Comparison of ENCODE assay signal across 21 cellular contexts in the genomic region with DNA sequence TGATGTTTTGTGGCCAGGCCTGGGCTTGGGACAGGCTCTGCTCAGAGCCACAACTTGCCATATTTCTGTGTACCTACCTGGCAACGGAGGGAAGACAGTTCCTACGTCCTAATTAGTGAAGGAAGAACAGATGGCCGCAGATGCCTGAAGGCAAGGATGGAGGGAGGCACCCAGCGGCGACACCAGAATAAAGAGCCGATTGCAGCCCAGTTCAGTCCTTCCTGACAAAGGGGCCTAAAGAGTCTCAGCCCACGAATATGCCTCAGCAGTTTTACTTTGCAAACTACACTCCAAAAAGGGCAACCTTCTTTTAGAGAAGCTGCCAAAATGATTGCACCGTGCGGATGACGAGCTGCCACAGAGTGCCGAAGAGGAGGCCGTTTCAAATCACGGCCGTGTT.
DNase-seq lines count a peak whose midpoint lies in the region; ATAC-seq, FAIRE-seq and TF ChIP-seq lines count a peak whose summit lies in the region.
"Had no signal": no experiment of that assay in that cellular context is flagged by ENCODE, and none has a peak within 500 bp of the region (broad histone marks: within the 10 kb centered on the region; RNA-seq: fewer than 3 reads in every experiment).

No MANE protein-coding gene starts in this region.

- no peak overlapping the region for H3K4ac ChIP-seq in H1 (replicated peaks; ENCODE audit: insufficient read length, low read depth, low read length)

- ATAC-seq in HG02798 (IDR thresholded peaks at IDR 0.05; ENCODE audit: poor library complexity, unreplicated experiment): no peak
- ATAC-seq: HepG2 had no signal

- no peak overlapping the region for H3K14ac ChIP-seq in H1 (ENCODE audit: insufficient read length)

- H3K79me1 ChIP-seq in H1 (ENCODE audit: low read depth, low read length): no peaks in the 10 kb centered on the region

- no peaks in the 10 kb centered on the region for H4K20me1 ChIP-seq in H1 (replicated peaks in 1 of 2; ENCODE audit: control insufficient read depth in 1 of 2, insufficient read depth in 2 of 2, low read length in 2 of 2)

- TF ChIP-seq RAD21 in H1 (IDR thresholded peaks at IDR 0.05 in 1 of 2, conservative IDR thresholded peaks at IDR 0.05 in 1 of 2; ENCODE audit: low read depth in 2 of 2, low read length in 2 of 2): no peak

- no peak overlapping the region for H2BK20ac ChIP-seq in H1 (ENCODE audit: low read length)

- CTCF ChIA-PET in H1 (lab: Charles Lee; ENCODE audit: partially characterized antibody): no interaction called here

- H2BK15ac ChIP-seq in H1 (ENCODE audit: low read length): no peak overlapping the region

- no peak overlapping the region for H2BK5ac ChIP-seq in H1 (ENCODE audit: low read depth, low read length)

- TF ChIP-seq CTCF in H1 (IDR thresholded peaks at IDR 0.05; ENCODE audit: control extremely low read depth in 1 of 3, insufficient read depth in 1 of 3, low read depth in 1 of 3, low read length in 3 of 3) (no peak), spleen (IDR thresholded peaks at IDR 0.05 in 8 of 11, conservative IDR thresholded peaks at IDR 0.05 in 3 of 11) (no peak)

- no peak for FAIRE-seq in H1 (lab: Jason Lieb, UNC)
- FAIRE-seq in GM19239 (lab: Jason Lieb, UNC): no peak
- FAIRE-seq: H54, HepG2 had no signal

- no peak overlapping the region for H2BK120ac ChIP-seq in H1 (replicated peaks; ENCODE audit: low read depth, low read length)

- H3K4me1 ChIP-seq in H1 (replicated peaks in 1 of 4; ENCODE audit: control insufficient read depth in 3 of 4, insufficient read depth in 4 of 4, low read length in 3 of 4) (no peaks in the 10 kb centered on the region), spleen (no peaks in the 10 kb centered on the region)
- H3K4me1 ChIP-seq: Caco-2 had no signal

- H2AK5ac ChIP-seq in H1 (ENCODE audit: low read depth, low read length): no peak overlapping the region; the same call in 1 of the 2 replicates

- no peak overlapping the region for H3K18ac ChIP-seq in H1 (ENCODE audit: extremely low read depth, low read length)

- no peak overlapping the region for H3K56ac ChIP-seq in H1 (replicated peaks; ENCODE audit: insufficient read length, low read depth, low read length)

- H3K27ac ChIP-seq in H1 (ENCODE audit: low read depth, low read length) (no peak overlapping the region), spleen (no peak overlapping the region)

- H4K91ac ChIP-seq in H1 (replicated peaks; ENCODE audit: insufficient read length, low read length): no peak overlapping the region

- H4K5ac ChIP-seq in H1 (ENCODE audit: insufficient read length, low read depth, low read length): no peak overlapping the region

- H3K79me2 ChIP-seq in H1 (ENCODE audit: control insufficient read depth in 1 of 2, insufficient read depth in 2 of 2, low read length in 2 of 2): no peaks in the 10 kb centered on the region

- H3K4me2 ChIP-seq in H1 (ENCODE audit: insufficient read depth in 1 of 2, low read depth in 2 of 2, low read length in 2 of 2): no peak overlapping the region

- TF ChIP-seq POLR2A in H1 (IDR thresholded peaks at IDR 0.05; ENCODE audit: control extremely low read depth in 1 of 2, low read depth in 2 of 2, low read length in 2 of 2): no peak
- no peak for TF ChIP-seq POLR2A in spleen (IDR thresholded peaks at IDR 0.05)

- no peak overlapping the region for H3K23ac ChIP-seq in H1 (ENCODE audit: insufficient read length)

- H3K9ac ChIP-seq in H1 (replicated peaks in 1 of 4; ENCODE audit: extremely low read depth in 1 of 4, low read depth in 3 of 4, low read length in 3 of 4): no peak overlapping the region

- DNase-seq in G401 (ENCODE audit: low spot score) (peak; percentile 96), NCI-H69 (lab: John Stamatoyannopoulos, UW) (peak; percentile 2), H1 (ENCODE audit: low read depth in 1 of 2, low spot score in 2 of 2) (no peak), spleen (peak; percentile 30), A172 (ENCODE audit: low spot score) (no peak), GM19239 (ENCODE audit: insufficient read length, low spot score) (no peak)
- DNase-seq: Caco-2; CD4-positive, alpha-beta memory T cell; DMS 273 treated with DMSO at 0.1 percent for 48 hours; DMS79; Karpas-422; NCI-H1105; NCI-H2029; NCI-H2227 treated with DMSO at 0.1 percent for 48 hours; NCI-H774; Right ventricle myocardium superior; RPMI8226; T-helper 1 cell had no signal

- 0 out of 2 replicates have a peak overlapping the region, but pooled peaks have one; percentile 35 for H2AFZ ChIP-seq in H1 (ENCODE audit: low read length)

- no peaks in the 10 kb centered on the region; a peak in 1 of 7 replicates for H3K27me3 ChIP-seq in H1 (replicated peaks in 1 of 4; ENCODE audit: control insufficient read depth in 3 of 4, extremely low read depth in 1 of 4, insufficient read depth in 3 of 4, low read length in 3 of 4)
- H3K27me3 ChIP-seq in spleen (replicated peaks in 1 of 7): peaks cover 0 to 1% (median 0%) of the 10 kb centered on the region in 7 donors

- 85% methylated on average over 14 of the region's 14 CpGs; no CpG with 5 or more reads in 1 of the 2 experiments for WGBS in H1 (ENCODE audit: extremely low coverage in 1 of 2, insufficient coverage in 1 of 2, insufficient read length in 1 of 2, insufficient replicate concordance in 2 of 2, low coverage in 1 of 2, low lambda C conversion rate in 2 of 2, missing lambda C conversion rate in 1 of 2), 2 experiments
- 72 to 80% (median 76%) methylated on average over 14 of the region's 14 CpGs for WGBS in spleen, 5 donors

- no peak overlapping the region for H4K8ac ChIP-seq in H1 (ENCODE audit: extremely low read depth, insufficient read depth, low read length)

- H3K23me2 ChIP-seq in H1 (ENCODE audit: low read depth, low read length): peaks cover 3% of the 10 kb centered on the region; the same call in 1 of the 2 replicates

- POLR2A ChIA-PET in H1 (lab: Charles Lee; ENCODE audit: partially characterized antibody): no interaction called here

- no peak for TF ChIP-seq EP300 in H1 (IDR thresholded peaks at IDR 0.05; ENCODE audit: borderline replicate concordance in 1 of 2, low read depth in 2 of 2, low read length in 2 of 2)

- no peaks in the 10 kb centered on the region for H3K9me3 ChIP-seq in H1 (ENCODE audit: insufficient read depth in 2 of 2, low read depth in 1 of 2, low read length in 1 of 2)
- H3K9me3 ChIP-seq in spleen: no peaks in the 10 kb centered on the region
- H3K9me3 ChIP-seq: Caco-2 had no signal

- intact Hi-C loops in spleen (cut with DNase I; ENCODE audit: low total_unique reads): no loop called here

- no peak overlapping the region for H2BK12ac ChIP-seq in H1 (ENCODE audit: low read depth, low read length)

- H3K4me3 ChIP-seq in H1 (ENCODE audit: extremely low read depth in 1 of 4, insufficient read depth in 2 of 4, low read depth in 3 of 4, low read length in 4 of 4): no peak overlapping the region
- H3K4me3 ChIP-seq in spleen: no peak overlapping the region

- in situ Hi-C loops in G401 (cut with HindIII; ENCODE audit: low sequenced_read_pairs): no loop called here

- H3K36me3 ChIP-seq in H1 (ENCODE audit: control insufficient read depth in 2 of 4, insufficient read depth in 4 of 4, low read length in 3 of 4): no peaks in the 10 kb centered on the region
- H3K36me3 ChIP-seq in spleen: no peaks in the 10 kb centered on the region

TF ChIP-seq in H1, 55 proteins besides CTCF, POLR2A, EP300 and RAD21:
- TF ChIP-seq FOSL1 (IDR thresholded peaks at IDR 0.05; ENCODE audit: insufficient read depth, low read depth, low read length) (no peak), CBX8 (IDR thresholded peaks at IDR 0.05; ENCODE audit: borderline replicate concordance, low read depth, low read length) (no peak), ZNF274 (IDR thresholded peaks at IDR 0.05; ENCODE audit: borderline replicate concordance, extremely low read depth, low read length) (no peak), CHD1 (IDR thresholded peaks at IDR 0.05; ENCODE audit: low read depth, low read length) (no peak), CTBP2 (IDR thresholded peaks at IDR 0.05; ENCODE audit: borderline replicate concordance, insufficient read depth, insufficient read length, low read length) (no peak), KDM5A (IDR thresholded peaks at IDR 0.05; ENCODE audit: low read length) (no peak), TBP (IDR thresholded peaks at IDR 0.05; ENCODE audit: low read depth, low read length) (no peak), CBX5 (IDR thresholded peaks at IDR 0.05; ENCODE audit: low read depth, low read length) (no peak), SIN3A (conservative IDR thresholded peaks at IDR 0.05 in 1 of 2, IDR thresholded peaks at IDR 0.05 in 1 of 2; ENCODE audit: low read depth in 1 of 2, low read length in 2 of 2) (no peak)

Comparison
In these comparisons a context has a peak if more than half of its experiments do, and no peak if none do; other contexts are left out.
1. DNase-seq: peak in G401 (single experiment), NCI-H69 (single experiment) and spleen (single experiment); none in H1 (0 of 2), A172 (single experiment) and GM19239 (single experiment).